In the genomic region with DNA sequence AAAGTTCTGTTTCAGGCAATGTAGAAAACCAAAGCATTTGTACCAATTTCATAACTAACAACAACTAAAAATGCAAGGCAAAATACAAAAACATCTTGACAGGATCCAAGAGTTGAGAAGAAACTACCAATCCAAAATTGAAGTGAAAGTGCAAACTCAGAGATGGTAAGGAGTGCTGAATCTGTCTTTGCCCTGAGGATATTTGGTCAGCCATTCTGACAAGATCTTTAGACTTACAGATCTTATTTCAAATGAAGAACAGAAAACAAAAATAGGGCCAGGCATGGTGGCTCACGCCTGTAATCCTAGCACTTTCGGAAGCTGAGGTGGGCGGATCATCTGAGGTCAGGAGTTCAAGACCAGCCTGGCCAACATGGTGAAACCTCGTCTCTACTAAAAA, we compare ENCODE assay signal across 19 cellular contexts.
"Had no signal": no experiment of that assay in that cellular context is flagged by ENCODE, and none has a peak within 500 bp of the region (broad histone marks: within the 10 kb centered on the region; RNA-seq: fewer than 3 reads in every experiment).

No MANE protein-coding gene starts in this region.

- DNase-seq: activated B cell treated with CpG ODN at 0.5 μM for 24 hours; activated effector memory CD4-positive, alpha-beta T cell treated with Interleukin-2 at 50 U/mL for 16 hours; activated T-cell treated with anti-CD3 and anti-CD28 coated beads, Interleukin-2, amount 50 U/mL, for 24 hours; amniotic stem cell; foreskin melanocyte; heart left ventricle; naive thymus-derived CD4-positive, alpha-beta T cell; right lobe of liver; spleen; stimulated activated CD4-positive, alpha-beta T cell treated with anti-CD3 and anti-CD28 coated beads, Interleukin-1b, Interleukin-23, amount 100 ng/mL, for 48 hours; tibial artery; uterus had no signal

- H3K4me3 Mint-ChIP-seq: activated B cell treated with CpG ODN at 0.5 μM for 24 hours; activated naive CD4-positive, alpha-beta T cell treated with anti-CD3 and anti-CD28 coated beads, Interleukin-2, amount 50 U/mL, for 24 hours; activated T-cell treated with anti-CD3 and anti-CD28 coated beads, Interleukin-2, amount 50 U/mL, for 24 hours; brain; naive thymus-derived CD4-positive, alpha-beta T cell; stimulated activated memory B cell treated with anti-CD40 and anti-IgM and Interleukin-4, amounts not matched to agents 10 μg/mL and 1 μg/mL and 100 μg/mL, for 72 hours had no signal

- H3K27ac ChIP-seq: esophagus muscularis mucosa, heart left ventricle, neutrophil, right lobe of liver, spleen, tibial artery, uterus had no signal

- H3K4me1 Mint-ChIP-seq: activated B cell treated with CpG ODN at 0.5 μM for 24 hours; activated naive CD4-positive, alpha-beta T cell treated with anti-CD3 and anti-CD28 coated beads, Interleukin-2, amount 50 U/mL, for 24 hours; brain; naive thymus-derived CD4-positive, alpha-beta T cell; stimulated activated memory B cell treated with anti-CD40 and anti-IgM and Interleukin-4, amounts not matched to agents 10 μg/mL and 1 μg/mL and 100 μg/mL, for 72 hours had no signal

- H3K27me3 Mint-ChIP-seq: activated B cell treated with CpG ODN at 0.5 μM for 24 hours; activated naive CD4-positive, alpha-beta T cell treated with anti-CD3 and anti-CD28 coated beads, Interleukin-2, amount 50 U/mL, for 24 hours; activated T-cell treated with anti-CD3 and anti-CD28 coated beads, Interleukin-2, amount 50 U/mL, for 24 hours; brain; naive thymus-derived CD4-positive, alpha-beta T cell; progenitor cell of endocrine pancreas; stimulated activated memory B cell treated with anti-CD40 and anti-IgM and Interleukin-4, amounts not matched to agents 10 μg/mL and 1 μg/mL and 100 μg/mL, for 72 hours had no signal

- H3K4me3 ChIP-seq: esophagus muscularis mucosa, heart left ventricle, right lobe of liver, spleen, tibial artery, uterus had no signal

- H3K27ac Mint-ChIP-seq: activated B cell treated with CpG ODN at 0.5 μM for 24 hours; activated naive CD4-positive, alpha-beta T cell treated with anti-CD3 and anti-CD28 coated beads, Interleukin-2, amount 50 U/mL, for 24 hours; activated T-cell treated with anti-CD3 and anti-CD28 coated beads, Interleukin-2, amount 50 U/mL, for 24 hours; brain; naive thymus-derived CD4-positive, alpha-beta T cell; progenitor cell of endocrine pancreas; stimulated activated memory B cell treated with anti-CD40 and anti-IgM and Interleukin-4, amounts not matched to agents 10 μg/mL and 1 μg/mL and 100 μg/mL, for 72 hours had no signal

- H3K27me3 ChIP-seq: esophagus muscularis mucosa, heart left ventricle, neutrophil, right lobe of liver, spleen, tibial artery, uterus had no signal

- FAIRE-seq: islet of Langerhans had no signal

- H3K36me3 ChIP-seq: esophagus muscularis mucosa, heart left ventricle, neutrophil, right lobe of liver, tibial artery, uterus had no signal

- ATAC-seq: heart left ventricle; naive thymus-derived CD4-positive, alpha-beta T cell; right lobe of liver; stimulated activated memory B cell treated with anti-CD40 and anti-IgM and Interleukin-4, amounts not matched to agents 10 μg/mL and 1 μg/mL and 100 μg/mL, for 72 hours had no signal

- H3K4me1 ChIP-seq: esophagus muscularis mucosa, heart left ventricle, right lobe of liver, spleen, tibial artery, uterus had no signal
